8 cellular contexts compared by ENCODE assay signal in genomic region chr12:14770495-14771313, GRCh38.
A peak's percentile ranks its signal among the peaks of the same experiment; 100 is the strongest.
DNase-seq lines count a peak whose midpoint lies in the region; ATAC-seq and TF ChIP-seq lines count a peak whose summit lies in the region.

No MANE protein-coding gene starts in this region.

- POLR2A ChIA-PET in AG04449 (lab: Yijun Ruan, JAX): interaction anchor here (0.6 to 2.7 kb wide), 12 partner anchors 10 to 515 kb away, joined by 3 to 13 read pairs (median 4); partner anchors contain the start of genes ATF7IP, C12orf60 and WBP11

- peak overlapping the region; percentile 86 for H3K4me3 ChIP-seq in AG04449 (ENCODE audit: low read depth, low read length)
- peak overlapping the region; percentile 86 for H3K4me3 ChIP-seq in choroid plexus epithelial cell (ENCODE audit: low read depth, low read length)

- CTCF ChIA-PET in AG04449 (lab: Yijun Ruan, JAX): interaction anchor here (0.7 to 2.2 kb wide), 15 partner anchors 8 to 512 kb away, joined by 3 to 9 read pairs (median 4); partner anchors contain the start of genes C12orf60 and WBP11

- TF ChIP-seq CTCF in AG04449 (IDR thresholded peaks at IDR 0.05; ENCODE audit: insufficient read depth, low read length, missing control alignments) (no peak), choroid plexus epithelial cell (conservative IDR thresholded peaks at IDR 0.05; ENCODE audit: low read depth, low read length) (no peak)

- ATAC-seq in GM18909 (IDR thresholded peaks at IDR 0.05; ENCODE audit: poor library complexity, unreplicated experiment) (peak; percentile 22), HG03196 (IDR thresholded peaks at IDR 0.05; ENCODE audit: unreplicated experiment) (peak; percentile 31)

- DNase-seq in AG04449 (ENCODE audit: low read depth, low spot score) (peak; percentile 70), NCI-H446 (lab: John Stamatoyannopoulos, UW) (peak; percentile 60 to 81), choroid plexus epithelial cell (ENCODE audit: low read depth) (peak; percentile 97), kidney glomerular epithelial cell (lab: John Stamatoyannopoulos, UW) (peak; percentile 96)
- DNase-seq in activated CD4-positive, alpha-beta T cell treated with anti-CD3 and anti-CD28 coated beads for 1 hour: peak; percentile 92
- peak; percentile 90 to 93 for DNase-seq in stimulated activated CD4-positive, alpha-beta T cell treated with anti-CD3 and anti-CD28 coated beads, Interleukin-15, amount 100 ng/mL, for 48 hours (ENCODE audit: low read depth in 2 of 2)

Comparison
In these comparisons a context has a peak if more than half of its experiments do, and no peak if none do; other contexts are left out.
1. Peak in every context shown above with its lines: DNase-seq, ATAC-seq and H3K4me3 ChIP-seq.